In the genomic region with DNA sequence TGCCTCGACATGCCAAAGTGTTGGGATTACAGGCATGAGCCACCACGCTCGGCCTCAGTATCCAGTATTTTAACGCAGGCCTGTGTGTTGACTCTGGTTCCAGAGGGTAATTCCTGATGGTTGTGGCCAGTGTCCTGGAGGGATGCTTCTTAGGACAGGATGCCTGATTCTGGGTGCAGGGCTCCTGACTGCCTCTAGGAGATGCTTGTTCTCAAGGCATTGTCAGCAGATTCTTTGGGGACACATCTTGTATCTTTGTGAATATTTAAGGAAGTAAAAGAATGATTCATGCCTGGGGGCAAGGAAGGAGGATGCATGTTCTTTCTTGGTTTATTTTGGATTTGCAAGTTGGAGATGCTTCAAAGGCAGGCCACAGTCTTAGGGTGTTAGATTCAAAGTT, we compare ENCODE assay signal across 11 cellular contexts. TPM values are rescaled to one million over a fixed set of nuclear protein-coding genes. Genes with fewer than 3 reads are reported as not detected.
A peak's percentile ranks its signal among the peaks of the same experiment; 100 is the strongest.
DNase-seq lines count a peak whose midpoint lies in the region; ATAC-seq and TF ChIP-seq lines count a peak whose summit lies in the region.
"Had no signal": no experiment of that assay in that cellular context is flagged by ENCODE, and none has a peak within 500 bp of the region (broad histone marks: within the 10 kb centered on the region; RNA-seq: fewer than 3 reads in every experiment).

No MANE protein-coding gene starts in this region.

- H2AFZ ChIP-seq in mesenchymal stem cell (ENCODE audit: low read depth, low read length) = no peak overlapping the region

- H3K14ac ChIP-seq in mesenchymal stem cell (ENCODE audit: low read length in 2 of 2) = no peak overlapping the region

- no peak overlapping the region for H2BK120ac ChIP-seq in mesenchymal stem cell (ENCODE audit: low read depth, low read length)

- H3K4me1 Mint-ChIP-seq in CD8-positive, alpha-beta T cell (ENCODE audit: low read depth) = peaks cover 14% of the 10 kb centered on the region
- peaks cover 52% of the 10 kb centered on the region for H3K4me1 Mint-ChIP-seq in activated CD8-positive, alpha-beta T cell treated with anti-CD3 and anti-CD28 coated beads, Interleukin-2, amount 10 ng/mL, durations not matched to agents 7 days and 5 days (ENCODE audit: low read depth)

- no peak for DNase-seq in CD8-positive, alpha-beta T cell
- DNase-seq in HCEC 1CT = peak; percentile 40
- no peak for DNase-seq in activated CD8-positive, alpha-beta T cell treated with anti-CD3 and anti-CD28 coated beads, Interleukin-2, amount 10 ng/mL, durations not matched to agents 7 days and 5 days
- DNase-seq in mesenchymal stem cell = peak; percentile 26
- DNase-seq in kidney glomerular epithelial cell (lab: John Stamatoyannopoulos, UW) = no peak
- DNase-seq in epidermal melanocyte (ENCODE audit: insufficient read length, low spot score) = no peak
- DNase-seq in activated effector memory CD4-positive, alpha-beta T cell treated with Interleukin-2 at 50 U/mL for 16 hours = no peak
- DNase-seq in tibial artery = no peak
- DNase-seq: NCI-H526 had no signal

- peak overlapping the region; percentile 11 for H3K4me3 Mint-ChIP-seq in CD8-positive, alpha-beta T cell
- peak overlapping the region; percentile 45 for H3K4me3 Mint-ChIP-seq in activated CD8-positive, alpha-beta T cell treated with anti-CD3 and anti-CD28 coated beads, Interleukin-2, amount 10 ng/mL, durations not matched to agents 7 days and 5 days

- no peak overlapping the region for H3K4me2 ChIP-seq in mesenchymal stem cell (ENCODE audit: low read length, poor library complexity, severe bottlenecking)

- no peak for ATAC-seq in CD8-positive, alpha-beta T cell
- ATAC-seq in activated CD8-positive, alpha-beta T cell treated with anti-CD3 and anti-CD28 coated beads, Interleukin-2, amount 10 ng/mL, durations not matched to agents 7 days and 5 days = no peak

- no peak overlapping the region for H2BK5ac ChIP-seq in mesenchymal stem cell (ENCODE audit: low read depth, low read length, poor library complexity, severe bottlenecking)

- H3K9me3 ChIP-seq in CD8-positive, alpha-beta T cell (ENCODE audit: low read length) = no peaks in the 10 kb centered on the region
- H3K9me3 ChIP-seq in mesenchymal stem cell (ENCODE audit: control insufficient read depth, low read length) (no peaks in the 10 kb centered on the region), tibial artery (no peaks in the 10 kb centered on the region)
- H3K9me3 ChIP-seq: right atrium auricular region had no signal

- peaks cover 4% of the 10 kb centered on the region for H3K4me1 ChIP-seq in CD8-positive, alpha-beta T cell (ENCODE audit: insufficient read depth, low read length)
- H3K4me1 ChIP-seq in mesenchymal stem cell (ENCODE audit: control insufficient read depth, insufficient read depth, low read depth, low read length) (peaks cover 12% of the 10 kb centered on the region), tibial artery (peaks cover 0 to 13% (median 0%) of the 10 kb centered on the region in 4 donors)
- H3K4me1 ChIP-seq: right atrium auricular region had no signal

- H2BK12ac ChIP-seq in mesenchymal stem cell (ENCODE audit: low read length in 2 of 2) = no peak overlapping the region

- no peak overlapping the region for H2AK5ac ChIP-seq in mesenchymal stem cell (ENCODE audit: low read length, severe bottlenecking)

- no peak overlapping the region for H4K91ac ChIP-seq in mesenchymal stem cell (ENCODE audit: low read length)

- no peak overlapping the region for H3K4ac ChIP-seq in mesenchymal stem cell (ENCODE audit: low read depth in 1 of 2, low read length in 2 of 2)

- intact Hi-C loops in CD8-positive, alpha-beta T cell (cut with DNase I, micrococcal nuclease) = loop anchor here in 1 of 2 experiments (5.0 to 10.0 kb wide), 2 partner anchors 128 to 1605 kb away; partner anchors contain the start of gene ZNF12
- intact Hi-C loops in tibial artery (cut with DNase I; ENCODE audit: low total_unique reads) = no loop called here

- peaks cover 47% of the 10 kb centered on the region for H3K36me3 Mint-ChIP-seq in CD8-positive, alpha-beta T cell
- peaks cover 40% of the 10 kb centered on the region for H3K36me3 Mint-ChIP-seq in activated CD8-positive, alpha-beta T cell treated with anti-CD3 and anti-CD28 coated beads, Interleukin-2, amount 10 ng/mL, durations not matched to agents 7 days and 5 days (ENCODE audit: low read depth)

- WGBS in mesenchymal stem cell = 96% methylated on average over 4 of the region's 4 CpGs

- H3K23ac ChIP-seq in mesenchymal stem cell (ENCODE audit: low read length in 2 of 2) = no peak overlapping the region

- H3K27ac ChIP-seq in CD8-positive, alpha-beta T cell (ENCODE audit: low read depth, low read length) = no peak overlapping the region
- H3K27ac ChIP-seq in mesenchymal stem cell (ENCODE audit: low read length, poor library complexity, severe bottlenecking) = no peak overlapping the region
- no peak overlapping the region for H3K27ac ChIP-seq in tibial artery
- H3K27ac ChIP-seq: right atrium auricular region had no signal

- no peaks in the 10 kb centered on the region for H3K27me3 ChIP-seq in CD8-positive, alpha-beta T cell (ENCODE audit: insufficient read depth, low read length)
- H3K27me3 ChIP-seq in mesenchymal stem cell (ENCODE audit: control insufficient read depth in 1 of 2, insufficient read depth in 1 of 2, low read length in 2 of 2) (no peaks in the 10 kb centered on the region), tibial artery (no peaks in the 10 kb centered on the region)
- H3K27me3 ChIP-seq: right atrium auricular region had no signal

- H4K8ac ChIP-seq in mesenchymal stem cell (ENCODE audit: low read length) = no peak overlapping the region

- H3K27me3 Mint-ChIP-seq in CD8-positive, alpha-beta T cell (ENCODE audit: low read depth) = no peaks in the 10 kb centered on the region
- H3K27me3 Mint-ChIP-seq in activated CD8-positive, alpha-beta T cell treated with anti-CD3 and anti-CD28 coated beads, Interleukin-2, amount 10 ng/mL, durations not matched to agents 7 days and 5 days (ENCODE audit: low read depth) = no peaks in the 10 kb centered on the region

- H3K36me3 ChIP-seq in CD8-positive, alpha-beta T cell (ENCODE audit: insufficient read depth, low read length) = peaks cover 14% of the 10 kb centered on the region
- H3K36me3 ChIP-seq in mesenchymal stem cell (ENCODE audit: control insufficient read depth in 1 of 2, insufficient read depth in 2 of 2, low read depth in 1 of 2, low read length in 2 of 2) (peaks cover 22 to 43% of the 10 kb centered on the region in 2 experiments), tibial artery (peaks cover 26 to 47% (median 27%) of the 10 kb centered on the region in 3 donors)

- CTCF ChIA-PET in CD8-positive, alpha-beta T cell (lab: Charles Lee) = no interaction called here
- CTCF ChIA-PET in activated CD8-positive, alpha-beta T cell treated with anti-CD3 and anti-CD28 coated beads, Interleukin-2, amount 10 ng/mL, durations not matched to agents 7 days and 5 days (lab: Charles Lee) = no interaction called here

- no peak overlapping the region for H2BK15ac ChIP-seq in mesenchymal stem cell (ENCODE audit: low read depth, poor library complexity, severe bottlenecking)

- no peak for TF ChIP-seq CTCF in CD8-positive, alpha-beta T cell (IDR thresholded peaks at IDR 0.05)
- TF ChIP-seq CTCF in tibial artery (IDR thresholded peaks at IDR 0.05) = no peak

- H3K27ac Mint-ChIP-seq in CD8-positive, alpha-beta T cell = peak overlapping the region; percentile 15
- peak overlapping the region; percentile 37 for H3K27ac Mint-ChIP-seq in activated CD8-positive, alpha-beta T cell treated with anti-CD3 and anti-CD28 coated beads, Interleukin-2, amount 10 ng/mL, durations not matched to agents 7 days and 5 days

- H3K18ac ChIP-seq in mesenchymal stem cell (ENCODE audit: low read depth in 1 of 2, low read length in 2 of 2) = no peak overlapping the region

- H3K79me1 ChIP-seq in mesenchymal stem cell (replicated peaks; ENCODE audit: low read length, poor library complexity, severe bottlenecking) = peaks cover 9% of the 10 kb centered on the region

- no peak overlapping the region for H3K9ac ChIP-seq in mesenchymal stem cell (ENCODE audit: low read length)

- no peaks in the 10 kb centered on the region for H3K9me3 Mint-ChIP-seq in CD8-positive, alpha-beta T cell
- H3K9me3 Mint-ChIP-seq in activated CD8-positive, alpha-beta T cell treated with anti-CD3 and anti-CD28 coated beads, Interleukin-2, amount 10 ng/mL, durations not matched to agents 7 days and 5 days (ENCODE audit: insufficient read depth) = no peaks in the 10 kb centered on the region

- no peak overlapping the region for H3K4me3 ChIP-seq in CD8-positive, alpha-beta T cell (ENCODE audit: low read depth, low read length)
- H3K4me3 ChIP-seq in mesenchymal stem cell (ENCODE audit: insufficient read depth in 1 of 2, low read depth in 1 of 2, low read length in 2 of 2) (no peak overlapping the region), tibial artery (no peak overlapping the region)
- H3K4me3 ChIP-seq: right atrium auricular region had no signal

- POLR2A ChIA-PET in CD8-positive, alpha-beta T cell (lab: Charles Lee) = no interaction called here
- POLR2A ChIA-PET in activated CD8-positive, alpha-beta T cell treated with anti-CD3 and anti-CD28 coated beads, Interleukin-2, amount 10 ng/mL, durations not matched to agents 7 days and 5 days (lab: Charles Lee) = interaction anchor here (2.1 kb wide), 1 partner anchor 11 kb away, joined by 11 read pairs; the partner anchor contains the start of gene INTS15

RNA-seq across cellular contexts. Expression of gene ZDHHC4, which starts 2.2 kb away (rescaled TPM):
- total RNA-seq in CD8-positive, alpha-beta T cell = 10 to 100 TPM; 35.6 to 37.0 TPM
- 10 to 100 TPM; 29.3 to 35.7 TPM for total RNA-seq in activated CD8-positive, alpha-beta T cell treated with anti-CD3 and anti-CD28 coated beads, Interleukin-2, amount 10 ng/mL, durations not matched to agents 7 days and 5 days
- 48.8 TPM for polyA plus RNA-seq in mesenchymal stem cell (2013, experiment 1 of 2)
- 54.1 TPM for polyA plus RNA-seq in mesenchymal stem cell (2013, experiment 2 of 2)

RNA-seq across cellular contexts. Expression of gene INTS15, which starts 10.4 kb away (rescaled TPM):
- total RNA-seq in CD8-positive, alpha-beta T cell = 10 to 100 TPM; 48.8 to 52.3 TPM
- 10 to 100 TPM; 40.9 to 42.7 TPM for total RNA-seq in activated CD8-positive, alpha-beta T cell treated with anti-CD3 and anti-CD28 coated beads, Interleukin-2, amount 10 ng/mL, durations not matched to agents 7 days and 5 days
- 15.4 TPM for polyA plus RNA-seq in mesenchymal stem cell (2013, experiment 1 of 2)
- polyA plus RNA-seq in mesenchymal stem cell (2013, experiment 2 of 2) = 15.4 TPM

RNA-seq across cellular contexts. Expression of gene GRID2IP, which starts 28.2 kb away (rescaled TPM):
- under 1 TPM; 0.25 to 0.33 TPM for total RNA-seq in CD8-positive, alpha-beta T cell
- total RNA-seq in activated CD8-positive, alpha-beta T cell treated with anti-CD3 and anti-CD28 coated beads, Interleukin-2, amount 10 ng/mL, durations not matched to agents 7 days and 5 days = under 1 TPM in 1 of 2 experiments, not detected in 1; 0.21 TPM
- polyA plus RNA-seq in mesenchymal stem cell (2013, experiment 1 of 2) = not detected
- 0.01 TPM for polyA plus RNA-seq in mesenchymal stem cell (2013, experiment 2 of 2)
- total RNA-seq: glomerular endothelial cell had no signal

RNA-seq across cellular contexts. Expression of gene ZNF853, which starts 36.0 kb away (rescaled TPM):
- 1 to 10 TPM; 4.2 to 4.8 TPM for total RNA-seq in CD8-positive, alpha-beta T cell
- total RNA-seq in activated CD8-positive, alpha-beta T cell treated with anti-CD3 and anti-CD28 coated beads, Interleukin-2, amount 10 ng/mL, durations not matched to agents 7 days and 5 days = 1 to 10 TPM in 1 of 2 experiments, under 1 TPM in 1; 0.78 to 1.0 TPM
- 1.0 TPM for polyA plus RNA-seq in mesenchymal stem cell (2013, experiment 1 of 2)
- polyA plus RNA-seq in mesenchymal stem cell (2013, experiment 2 of 2) = 1.00 TPM

RNA-seq across cellular contexts. Expression of gene ZNF316, which starts 57.7 kb away (rescaled TPM):
- total RNA-seq in CD8-positive, alpha-beta T cell = 10 to 100 TPM; 49.3 to 49.5 TPM
- 10 to 100 TPM; 24.2 to 26.8 TPM for total RNA-seq in activated CD8-positive, alpha-beta T cell treated with anti-CD3 and anti-CD28 coated beads, Interleukin-2, amount 10 ng/mL, durations not matched to agents 7 days and 5 days
- 6.9 TPM for polyA plus RNA-seq in mesenchymal stem cell (2013, experiment 1 of 2)
- polyA plus RNA-seq in mesenchymal stem cell (2013, experiment 2 of 2) = 6.4 TPM

Comparison
In these comparisons a context has a peak if more than half of its experiments do, and no peak if none do; other contexts are left out.
1. DNase-seq: peak in HCEC 1CT (single experiment) and mesenchymal stem cell (single experiment); none in CD8-positive, alpha-beta T cell (0 of 7), activated CD8-positive, alpha-beta T cell treated with anti-CD3 and anti-CD28 coated beads, Interleukin-2, amount 10 ng/mL, durations not matched to agents 7 days and 5 days (single experiment), kidney glomerular epithelial cell (single experiment), epidermal melanocyte (single experiment), activated effector memory CD4-positive, alpha-beta T cell treated with Interleukin-2 at 50 U/mL for 16 hours (single experiment) and tibial artery (0 of 2).